Comparison of ENCODE assay signal across 9 cellular contexts in the genomic region with DNA sequence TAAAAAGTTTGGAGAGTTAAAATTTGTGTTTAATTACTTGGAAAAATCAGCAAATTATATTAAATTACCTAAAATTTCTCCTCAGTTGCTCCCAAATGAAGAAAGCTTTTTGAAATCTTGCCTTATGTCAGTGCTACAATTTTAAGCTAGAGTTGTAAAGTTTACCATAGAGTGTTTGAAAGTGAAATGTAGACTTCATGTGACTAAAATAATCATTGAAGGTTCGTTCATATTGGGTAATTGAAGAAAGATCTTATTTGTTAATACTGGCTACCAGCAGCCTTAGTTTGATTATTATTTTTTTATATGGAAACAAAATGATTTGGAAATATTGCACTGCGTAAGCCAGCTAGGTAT. TPM values are rescaled to one million over a fixed set of nuclear protein-coding genes. Genes with fewer than 3 reads are reported as not detected.
DNase-seq lines count a peak whose midpoint lies in the region; ATAC-seq, FAIRE-seq and TF ChIP-seq lines count a peak whose summit lies in the region.
"Had no signal": no experiment of that assay in that cellular context is flagged by ENCODE, and none has a peak within 500 bp of the region (broad histone marks: within the 10 kb centered on the region; RNA-seq: fewer than 3 reads in every experiment).

No MANE protein-coding gene starts in this region.

- H3K27ac Mint-ChIP-seq in IgD-negative memory B cell: peak overlapping the region in 2 of 3 donors; percentile 23 to 87
- H3K27ac Mint-ChIP-seq in naive thymus-derived CD8-positive, alpha-beta T cell: peak overlapping the region; percentile 23 to 94 (median 78)

- no peak for TF ChIP-seq POLR2A in GM12878 (IDR thresholded peaks at IDR 0.05; ENCODE audit: low read depth, low read length)

- H3K4me3 ChIP-seq in BLaER1 treated with 17β-estradiol and CSF1 and Interleukin-3, amounts not matched to agents 10 nM and 100 nM: peak overlapping the region in 6 of 10 experiments; percentile 92 to 100 (median 99); a peak in 9 of 20 replicates
- H3K4me3 ChIP-seq in GM12878 (peak overlapping the region; percentile 89), pancreas (peak overlapping the region in 1 of 4 donors; percentile 13)

- intact Hi-C loops in GM12878 (cut with micrococcal nuclease; ENCODE audit: unreplicated experiment) (loop anchor here (5.0 kb wide), 3 partner anchors 36 to 271 kb away; no protein-coding TSS in a partner anchor), pancreas (cut with DNase I) (no loop called here)

- peaks cover 57 to 60% (median 58%) of the 10 kb centered on the region in 3 donors for H3K4me1 Mint-ChIP-seq in IgD-negative memory B cell
- H3K4me1 Mint-ChIP-seq in naive thymus-derived CD8-positive, alpha-beta T cell: peaks cover 31 to 73% (median 69%) of the 10 kb centered on the region in 4 donors

- WGBS in GM12878 (ENCODE audit: insufficient coverage, insufficient replicate concordance, low lambda C conversion rate, missing lambda C conversion rate): 50% methylated on average over 2 of the region's 2 CpGs
- WGBS in pancreas, 2 donors: 56 to 62% methylated on average over 2 of the region's 2 CpGs

- H3K9me3 Mint-ChIP-seq in IgD-negative memory B cell: peaks cover 0 to 4% (median 0%) of the 10 kb centered on the region in 3 donors
- H3K9me3 Mint-ChIP-seq in naive thymus-derived CD8-positive, alpha-beta T cell: peaks cover 0 to 3% (median 0%) of the 10 kb centered on the region in 9 donors

- H2AFZ ChIP-seq in GM12878 (ENCODE audit: control insufficient read depth, low read depth, low read length): no peak overlapping the region

- H3K4me2 ChIP-seq in BLaER1 treated with 17β-estradiol and CSF1 and Interleukin-3, amounts not matched to agents 10 nM and 100 nM: peak overlapping the region; percentile 79 to 95 (median 88); a peak in 20 of 22 replicates
- H3K4me2 ChIP-seq in GM12878 (ENCODE audit: control insufficient read depth, insufficient read depth): peak overlapping the region; percentile 92

- peak overlapping the region; percentile 66 to 97 (median 93) for H3K4me3 Mint-ChIP-seq in IgD-negative memory B cell
- H3K4me3 Mint-ChIP-seq in naive thymus-derived CD8-positive, alpha-beta T cell: peak overlapping the region; percentile 68 to 100 (median 86)

- peaks cover 94% of the 10 kb centered on the region for H3K79me2 ChIP-seq in GM12878 (ENCODE audit: control insufficient read depth, insufficient read depth, low read length)

- peak overlapping the region; percentile 21 to 100 (median 100); a peak in 19 of 22 replicates for H3K27ac ChIP-seq in BLaER1 treated with 17β-estradiol and CSF1 and Interleukin-3, amounts not matched to agents 10 nM and 100 nM
- peak overlapping the region; percentile 97 for H3K27ac ChIP-seq in GM12878 (ENCODE audit: control insufficient read depth, insufficient read depth)
- peak overlapping the region in 2 of 4 donors; percentile 64 to 100 for H3K27ac ChIP-seq in pancreas

- no peak for TF ChIP-seq EP300 in GM12878 (IDR thresholded peaks at IDR 0.05; ENCODE audit: borderline replicate concordance in 1 of 2, control insufficient read depth in 1 of 2, low read depth in 2 of 2, low read length in 2 of 2)

- FAIRE-seq in GM12878 (lab: Jason Lieb, UNC) (no peak), pancreas (lab: Jason Lieb, UNC) (no peak)

- no peaks in the 10 kb centered on the region for H3K36me3 Mint-ChIP-seq in IgD-negative memory B cell
- H3K36me3 Mint-ChIP-seq in naive thymus-derived CD8-positive, alpha-beta T cell: peaks cover 0 to 9% (median 5%) of the 10 kb centered on the region in 3 donors

- peak overlapping the region in 9 of 11 experiments; percentile 100; a peak in 13 of 22 replicates for H3K9ac ChIP-seq in BLaER1 treated with 17β-estradiol and CSF1 and Interleukin-3, amounts not matched to agents 10 nM and 100 nM
- H3K9ac ChIP-seq in GM12878 (ENCODE audit: control insufficient read depth, insufficient read depth, low read length): 0 out of 2 replicates have a peak overlapping the region, but pooled peaks have one; percentile 20

- no peaks in the 10 kb centered on the region for H3K27me3 ChIP-seq in BLaER1 treated with 17β-estradiol and CSF1 and Interleukin-3, amounts not matched to agents 10 nM and 100 nM
- H3K27me3 ChIP-seq in GM12878 (replicated peaks in 1 of 2; ENCODE audit: control insufficient read depth in 2 of 2, insufficient read depth in 2 of 2, low read length in 1 of 2): no peaks in the 10 kb centered on the region
- no peaks in the 10 kb centered on the region for H3K27me3 ChIP-seq in pancreas

- TF ChIP-seq RAD21 in GM12878 (IDR thresholded peaks at IDR 0.05; ENCODE audit: insufficient read depth, low read depth, low read length): no peak

- H3K27me3 Mint-ChIP-seq in IgD-negative memory B cell: no peaks in the 10 kb centered on the region
- H3K27me3 Mint-ChIP-seq in naive thymus-derived CD8-positive, alpha-beta T cell: peaks cover 0 to 2% (median 0%) of the 10 kb centered on the region in 5 donors

- TF ChIP-seq CTCF in GM12878 (IDR thresholded peaks at IDR 0.05 in 2 of 3, conservative IDR thresholded peaks at IDR 0.05 in 1 of 3; ENCODE audit: control insufficient read depth in 2 of 3, extremely low read depth in 1 of 3, insufficient read depth in 1 of 3, low read depth in 3 of 3, low read length in 3 of 3): no peak
- no peak for TF ChIP-seq CTCF in pancreas (IDR thresholded peaks at IDR 0.05)

- POLR2A ChIA-PET in GM12878 (lab: Charles Lee): interaction anchor here (0.8 to 2.3 kb wide), 5 partner anchors 10 to 104 kb away, joined by 4 to 6 read pairs (median 5); a partner anchor contains a TSS
- POLR2A ChIA-PET in naive thymus-derived CD8-positive, alpha-beta T cell (lab: Charles Lee): interaction anchor here (7.5 kb wide), 1 partner anchor 104 kb away, joined by 79 read pairs; a partner anchor contains a TSS

- no TSS peak for BruUV-seq in GM12878 (replicated peaks; lab: Mats Ljungman, UMichigan)

- SMC1A ChIA-PET in GM12878 (lab: Charles Lee; ENCODE audit: uncharacterized antibody, unreplicated experiment): interaction anchor here (0.7 to 7.9 kb wide), 13 partner anchors 12 to 204 kb away, joined by 3 to 62 read pairs (median 5); no protein-coding TSS in a partner anchor

- H3K9me3 ChIP-seq in BLaER1 treated with 17β-estradiol and CSF1 and Interleukin-3, amounts not matched to agents 10 nM and 100 nM (replicated peaks in 1 of 11): peaks cover 0 to 19% (median 0%) of the 10 kb centered on the region in 11 experiments; a peak in 2 of 22 replicates
- H3K9me3 ChIP-seq in GM12878 (replicated peaks; ENCODE audit: control insufficient read depth, insufficient read depth, low read length) (no peaks in the 10 kb centered on the region), pancreas (no peaks in the 10 kb centered on the region)

- RAD21 ChIA-PET in GM12878 (lab: Charles Lee; ENCODE audit: unreplicated experiment): interaction anchor here (0.8 to 2.1 kb wide), 12 partner anchors 12 to 204 kb away, joined by 3 to 14 read pairs (median 3); a partner anchor contains a TSS

- CTCF ChIA-PET in GM12878 (lab: Yijun Ruan, JAX): interaction anchor here (0.7 to 1.3 kb wide), 7 partner anchors 31 to 292 kb away, joined by 3 to 5 read pairs (median 3); no protein-coding TSS in a partner anchor

- H3K36me3 ChIP-seq in BLaER1 treated with 17β-estradiol and CSF1 and Interleukin-3, amounts not matched to agents 10 nM and 100 nM: peaks cover 0 to 20% (median 6%) of the 10 kb centered on the region in 11 experiments; a peak in 14 of 22 replicates
- H3K36me3 ChIP-seq in GM12878 (ENCODE audit: control insufficient read depth in 2 of 2, insufficient read depth in 2 of 2, low read length in 1 of 2) (peaks cover 0 to 4% of the 10 kb centered on the region in 2 experiments; a peak in 1 of 4 replicates), pancreas (no peaks in the 10 kb centered on the region)

- DNase-seq in GM12878 (ENCODE audit: low read depth, low spot score) (no peak), pancreas (no peak), ACHN (no peak), ureter (ENCODE audit: low spot score) (no peak), C1 segment of cervical spinal cord (lab: John Stamatoyannopoulos, UW) (no peak)
- no peak for DNase-seq in naive thymus-derived CD8-positive, alpha-beta T cell
- DNase-seq: NCI-H1048 had no signal

- H4K20me1 ChIP-seq in BLaER1 treated with 17β-estradiol and CSF1 and Interleukin-3, amounts not matched to agents 10 nM and 100 nM: peaks cover 41 to 88% (median 84%) of the 10 kb centered on the region in 11 experiments
- peaks cover 6% of the 10 kb centered on the region for H4K20me1 ChIP-seq in GM12878 (ENCODE audit: control insufficient read depth, insufficient read depth)

- ATAC-seq in GM12878 (no peak), pancreas (no peak)
- no peak for ATAC-seq in naive thymus-derived CD8-positive, alpha-beta T cell

- in situ Hi-C loops in GM12878 (cut with MboI) (no loop called here), ACHN (cut with HindIII; ENCODE audit: low pct_ligation_motif_present, low pct_unique_long_range_greater_than_20kb, low sequenced_read_pairs) (no loop called here)

- peaks cover 38 to 74% (median 61%) of the 10 kb centered on the region in 10 experiments for H3K4me1 ChIP-seq in BLaER1 treated with 17β-estradiol and CSF1 and Interleukin-3, amounts not matched to agents 10 nM and 100 nM
- peaks cover 16% of the 10 kb centered on the region; the same call in 1 of the 2 replicates for H3K4me1 ChIP-seq in GM12878 (ENCODE audit: control insufficient read depth, insufficient read depth, low read length)
- H3K4me1 ChIP-seq in pancreas: peaks cover 13 to 52% (median 52%) of the 10 kb centered on the region in 3 donors

RNA-seq across cellular contexts. Expression of a gene that starts 4.4 kb away (rescaled TPM):
- polyA plus RNA-seq in IgD-negative memory B cell (4.3 TPM), GM12878 (2011; rRNA removed) (49.9 and 68.6 TPM in 2 replicates), GM12878 (2014; fragmentation: Illumina TruSeq; extraction: Trizol) (30.5 and 31.9 TPM in 2 replicates), GM12878 (2014; fragmentation: Nextera tagmentation; extraction: Ambion mirVana) (1 to 10 TPM; 4.8 to 9.1 TPM), GM12878 (2014; rRNA removed) (27.1 and 29.4 TPM in 2 replicates), GM12878 (2016; fragmentation: Nextera tagmentation; extraction: Ambion mirVana) (1 to 10 TPM; 2.4 to 3.0 TPM), pancreas (10 to 100 TPM; 10.4 to 15.5 TPM)
- total RNA-seq in GM12878 (2013; cell fraction: nucleolus; rRNA removed): 248 and 256 TPM in 2 replicates
- total RNA-seq in GM12878 (2014; rRNA removed) (43.0 and 46.4 TPM in 2 replicates), GM12878 (2014; rRNA removed; fragmentation: Illumina TruSeq; extraction: Trizol) (45.1 and 47.3 TPM in 2 replicates), GM12878 (2021) (53.4 TPM in 2 replicates), pancreas (10 to 100 TPM; 20.4 to 37.9 (median 23.2) TPM), ureter (97.0 TPM)
- 23.1 TPM for polyA plus RNA-seq in GM12878 (2011; ENCODE audit: low read depth)
- polyA plus RNA-seq in GM12878 (2011; cell fraction: cytosol; rRNA removed): 49.4 and 59.7 TPM in 2 replicates
- polyA plus RNA-seq in GM12878 (2011; cell fraction: nucleus; rRNA removed): 105 and 126 TPM in 2 replicates
- polyA plus RNA-seq in GM12878 (2012): 23.5 and 24.4 TPM in 2 replicates
- 188 and 274 TPM in 2 replicates for polyA minus RNA-seq in GM12878 (2011; rRNA and poly(A)+ RNA removed)
- 49.1 and 50.9 TPM in 2 replicates for polyA minus RNA-seq in GM12878 (2011; cell fraction: cytosol; rRNA and poly(A)+ RNA removed)
- polyA minus RNA-seq in GM12878 (2011; cell fraction: nucleus; rRNA and poly(A)+ RNA removed): 120 and 170 TPM in 2 replicates
- total RNA-seq in naive thymus-derived CD8-positive, alpha-beta T cell: 100 to 1,000 TPM; 140 to 146 TPM
- 1 to 10 TPM; 1.8 to 5.4 (median 2.2) TPM for polyA plus RNA-seq in naive thymus-derived CD8-positive, alpha-beta T cell
